ENCODE assay signal across 1 cellular context in the genomic region with DNA sequence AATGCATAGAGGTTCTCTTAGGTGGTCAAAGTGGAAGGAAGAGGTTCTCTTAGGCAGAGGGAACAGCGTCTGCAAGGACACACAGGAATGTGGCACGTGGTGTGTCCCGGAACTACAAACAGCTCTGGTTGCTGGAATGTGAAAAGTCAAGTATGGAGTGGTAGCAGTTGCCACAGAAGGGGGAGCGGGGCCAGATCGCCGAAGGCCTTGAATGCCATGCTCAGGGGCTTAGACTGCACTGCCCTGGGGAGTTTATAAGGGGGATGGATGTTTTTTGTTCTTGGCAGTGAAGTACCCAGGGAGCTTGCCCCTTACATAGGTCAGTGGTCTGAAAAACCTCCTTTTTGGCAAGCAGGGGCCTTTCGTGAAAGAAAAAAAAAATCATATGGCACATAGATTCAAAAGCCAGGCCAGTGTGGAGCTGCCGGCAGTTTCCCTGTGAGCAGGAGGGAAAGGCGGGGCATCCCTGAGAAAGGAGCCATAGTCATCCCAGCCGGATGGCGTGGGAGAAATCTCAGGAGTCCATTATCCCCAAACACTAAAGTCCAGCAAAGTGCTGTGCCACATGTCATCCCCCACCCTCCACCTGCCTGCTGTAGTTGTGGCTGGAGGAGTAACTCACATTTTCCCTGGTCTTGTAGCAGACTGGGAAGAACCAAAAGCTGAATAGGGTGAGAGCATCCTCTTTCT.
A peak's percentile ranks its signal among the peaks of the same experiment; 100 is the strongest.
TF ChIP-seq lines count a peak whose summit lies in the region.

No MANE protein-coding gene starts in this region.

TF ChIP-seq in HepG2, 621 proteins besides CTCF, POLR2A, EP300 and RAD21 (continued from another document and continues in another):
- TF ChIP-seq GZF1 (CRISPR knock-in tag; IDR thresholded peaks at IDR 0.05) (peak; percentile 74), BHLHE40 (IDR thresholded peaks at IDR 0.05; ENCODE audit: low read length) (peak; percentile 83), SNRNP70 (IDR thresholded peaks at IDR 0.05; ENCODE audit: low read depth, low read length) (no peak), ZNF253 (CRISPR knock-in tag; IDR thresholded peaks at IDR 0.05; ENCODE audit: borderline replicate concordance) (no peak), ESRRA (CRISPR knock-in tag; IDR thresholded peaks at IDR 0.05; ENCODE audit: low read depth) (no peak), ZBTB20 (CRISPR knock-in tag; IDR thresholded peaks at IDR 0.05; ENCODE audit: borderline replicate concordance, low read depth) (0 out of 2 replicates have a peak, but pooled peaks have one; percentile 2), NFE2L2 (IDR thresholded peaks at IDR 0.05; ENCODE audit: low read length) (no peak), JUND (CRISPR knock-in tag; IDR thresholded peaks at IDR 0.05) (no peak), CCDC6 (CRISPR knock-in tag; IDR thresholded peaks at IDR 0.05) (peak; percentile 55; the same call in 1 of the 2 replicates), ZNF207 (IDR thresholded peaks at IDR 0.05; ENCODE audit: borderline replicate concordance) (no peak), TGIF2 (CRISPR knock-in tag; IDR thresholded peaks at IDR 0.05) (peak; percentile 67; the same call in 1 of the 2 replicates), GATAD2A (CRISPR knock-in tag; IDR thresholded peaks at IDR 0.05) (peak; percentile 41; the same call in 1 of the 2 replicates), PRMT3 (CRISPR knock-in tag; IDR thresholded peaks at IDR 0.05; ENCODE audit: borderline replicate concordance, low read depth) (0 out of 2 replicates have a peak, but pooled peaks have one; percentile 76), FOXO4 (CRISPR knock-in tag; conservative IDR thresholded peaks at IDR 0.05) (0 out of 2 replicates have a peak, but pooled peaks have one; percentile 30), NFATC3 (CRISPR knock-in tag; IDR thresholded peaks at IDR 0.05) (no peak), ZNF441 (CRISPR knock-in tag; IDR thresholded peaks at IDR 0.05; ENCODE audit: borderline replicate concordance) (peak; percentile 53; the same call in 1 of the 2 replicates), HOXA7 (CRISPR knock-in tag; IDR thresholded peaks at IDR 0.05) (no peak), TFE3 (CRISPR knock-in tag; IDR thresholded peaks at IDR 0.05) (peak; percentile 91), ZNF292 (CRISPR knock-in tag; IDR thresholded peaks at IDR 0.05; ENCODE audit: borderline replicate concordance, low read depth) (peak; percentile 60), ZNF841 (CRISPR knock-in tag; IDR thresholded peaks at IDR 0.05; ENCODE audit: borderline replicate concordance) (no peak), CBFB (CRISPR knock-in tag; IDR thresholded peaks at IDR 0.05) (no peak), HMG20B (CRISPR knock-in tag; conservative IDR thresholded peaks at IDR 0.05) (no peak), MYC (CRISPR knock-in tag; IDR thresholded peaks at IDR 0.05; ENCODE audit: borderline replicate concordance) (peak; percentile 53), GFI1 (CRISPR knock-in tag; IDR thresholded peaks at IDR 0.05; ENCODE audit: borderline replicate concordance) (peak; percentile 82), ZMYM3 (CRISPR knock-in tag; IDR thresholded peaks at IDR 0.05) (peak; percentile 76), TEAD2 (CRISPR knock-in tag; IDR thresholded peaks at IDR 0.05) (peak; percentile 36; the same call in 1 of the 2 replicates), SAP130 (CRISPR knock-in tag; IDR thresholded peaks at IDR 0.05; ENCODE audit: low read depth) (peak; percentile 80), ZFP1 (CRISPR knock-in tag; IDR thresholded peaks at IDR 0.05) (0 out of 2 replicates have a peak, but pooled peaks have one; percentile 10), HDAC1 (CRISPR knock-in tag; IDR thresholded peaks at IDR 0.05) (peak; percentile 70), YEATS2 (CRISPR knock-in tag; IDR thresholded peaks at IDR 0.05; ENCODE audit: borderline replicate concordance) (peak; percentile 12; the same call in 1 of the 2 replicates), TEAD3 (CRISPR knock-in tag; optimal IDR thresholded peaks at IDR 0.05; ENCODE audit: borderline replicate concordance) (peak; percentile 96), KLF15 (CRISPR knock-in tag; IDR thresholded peaks at IDR 0.05; ENCODE audit: borderline replicate concordance) (no peak), ZFP37 (CRISPR knock-in tag; IDR thresholded peaks at IDR 0.05; ENCODE audit: borderline replicate concordance) (0 out of 2 replicates have a peak, but pooled peaks have one; percentile 13), FOXA1 (IDR thresholded peaks at IDR 0.05) (no peak), FOXA1 (CRISPR knock-in tag; IDR thresholded peaks at IDR 0.05) (peak; percentile 14; the same call in 1 of the 2 replicates), SETDB1 (CRISPR knock-in tag; IDR thresholded peaks at IDR 0.05; ENCODE audit: borderline replicate concordance) (peak; percentile 57; the same call in 1 of the 2 replicates), ZNF598 (CRISPR knock-in tag; IDR thresholded peaks at IDR 0.05; ENCODE audit: borderline replicate concordance) (0 out of 2 replicates have a peak, but pooled peaks have one; percentile 45), ZMYM2 (CRISPR knock-in tag; IDR thresholded peaks at IDR 0.05) (peak; percentile 31; the same call in 1 of the 2 replicates), ZGPAT (CRISPR knock-in tag; IDR thresholded peaks at IDR 0.05) (0 out of 2 replicates have a peak, but pooled peaks have one; percentile 47), ZFP36 (IDR thresholded peaks at IDR 0.05; ENCODE audit: borderline replicate concordance, low read depth, low read length, partially characterized antibody) (no peak), ELF1 (CRISPR knock-in tag; IDR thresholded peaks at IDR 0.05) (peak; percentile 58; the same call in 1 of the 2 replicates), ZC3H4 (CRISPR knock-in tag; IDR thresholded peaks at IDR 0.05; ENCODE audit: borderline replicate concordance) (peak; percentile 30; the same call in 1 of the 2 replicates)
- TF ChIP-seq, protein P1, sequence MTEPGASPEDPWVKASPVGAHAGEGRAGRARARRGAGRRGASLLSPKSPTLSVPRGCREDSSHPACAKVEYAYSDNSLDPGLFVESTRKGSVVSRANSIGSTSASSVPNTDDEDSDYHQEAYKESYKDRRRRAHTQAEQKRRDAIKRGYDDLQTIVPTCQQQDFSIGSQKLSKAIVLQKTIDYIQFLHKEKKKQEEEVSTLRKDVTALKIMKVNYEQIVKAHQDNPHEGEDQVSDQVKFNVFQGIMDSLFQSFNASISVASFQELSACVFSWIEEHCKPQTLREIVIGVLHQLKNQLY (CRISPR knock-in tag; IDR thresholded peaks at IDR 0.05), result peak; percentile 21; the same call in 1 of the 2 replicates
- TF ChIP-seq, protein P2, sequence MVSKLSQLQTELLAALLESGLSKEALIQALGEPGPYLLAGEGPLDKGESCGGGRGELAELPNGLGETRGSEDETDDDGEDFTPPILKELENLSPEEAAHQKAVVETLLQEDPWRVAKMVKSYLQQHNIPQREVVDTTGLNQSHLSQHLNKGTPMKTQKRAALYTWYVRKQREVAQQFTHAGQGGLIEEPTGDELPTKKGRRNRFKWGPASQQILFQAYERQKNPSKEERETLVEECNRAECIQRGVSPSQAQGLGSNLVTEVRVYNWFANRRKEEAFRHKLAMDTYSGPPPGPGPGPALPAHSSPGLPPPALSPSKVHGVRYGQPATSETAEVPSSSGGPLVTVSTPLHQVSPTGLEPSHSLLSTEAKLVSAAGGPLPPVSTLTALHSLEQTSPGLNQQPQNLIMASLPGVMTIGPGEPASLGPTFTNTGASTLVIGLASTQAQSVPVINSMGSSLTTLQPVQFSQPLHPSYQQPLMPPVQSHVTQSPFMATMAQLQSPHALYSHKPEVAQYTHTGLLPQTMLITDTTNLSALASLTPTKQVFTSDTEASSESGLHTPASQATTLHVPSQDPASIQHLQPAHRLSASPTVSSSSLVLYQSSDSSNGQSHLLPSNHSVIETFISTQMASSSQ (IDR thresholded peaks at IDR 0.05; ENCODE audit: low read depth), result no peak
- TF ChIP-seq, protein P2 (CRISPR knock-in tag; IDR thresholded peaks at IDR 0.05; ENCODE audit: borderline replicate concordance), result no peak
- TF ChIP-seq, protein P3, sequence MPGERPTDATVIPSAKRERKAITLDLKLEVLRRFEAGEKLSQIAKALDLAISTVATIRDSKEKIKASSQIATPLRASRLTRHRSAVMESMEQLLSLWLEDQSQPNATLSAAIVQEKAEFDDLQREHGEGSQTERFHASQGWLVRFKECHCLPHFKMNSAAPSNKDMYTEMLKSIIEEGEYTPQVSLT (CRISPR knock-in tag; IDR thresholded peaks at IDR 0.05; ENCODE audit: borderline replicate concordance, low read depth), result 0 out of 2 replicates have a peak, but pooled peaks have one; percentile 44
- TF ChIP-seq, protein P4, sequence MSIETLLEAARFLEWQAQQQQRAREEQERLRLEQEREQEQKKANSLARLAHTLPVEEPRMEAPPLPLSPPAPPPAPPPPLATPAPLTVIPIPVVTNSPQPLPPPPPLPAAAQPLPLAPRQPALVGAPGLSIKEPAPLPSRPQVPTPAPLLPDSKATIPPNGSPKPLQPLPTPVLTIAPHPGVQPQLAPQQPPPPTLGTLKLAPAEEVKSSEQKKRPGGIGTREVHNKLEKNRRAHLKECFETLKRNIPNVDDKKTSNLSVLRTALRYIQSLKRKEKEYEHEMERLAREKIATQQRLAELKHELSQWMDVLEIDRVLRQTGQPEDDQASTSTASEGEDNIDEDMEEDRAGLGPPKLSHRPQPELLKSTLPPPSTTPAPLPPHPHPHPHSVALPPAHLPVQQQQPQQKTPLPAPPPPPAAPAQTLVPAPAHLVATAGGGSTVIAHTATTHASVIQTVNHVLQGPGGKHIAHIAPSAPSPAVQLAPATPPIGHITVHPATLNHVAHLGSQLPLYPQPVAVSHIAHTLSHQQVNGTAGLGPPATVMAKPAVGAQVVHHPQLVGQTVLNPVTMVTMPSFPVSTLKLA (IDR thresholded peaks at IDR 0.05), result peak; percentile 62
- TF ChIP-seq, protein P5, sequence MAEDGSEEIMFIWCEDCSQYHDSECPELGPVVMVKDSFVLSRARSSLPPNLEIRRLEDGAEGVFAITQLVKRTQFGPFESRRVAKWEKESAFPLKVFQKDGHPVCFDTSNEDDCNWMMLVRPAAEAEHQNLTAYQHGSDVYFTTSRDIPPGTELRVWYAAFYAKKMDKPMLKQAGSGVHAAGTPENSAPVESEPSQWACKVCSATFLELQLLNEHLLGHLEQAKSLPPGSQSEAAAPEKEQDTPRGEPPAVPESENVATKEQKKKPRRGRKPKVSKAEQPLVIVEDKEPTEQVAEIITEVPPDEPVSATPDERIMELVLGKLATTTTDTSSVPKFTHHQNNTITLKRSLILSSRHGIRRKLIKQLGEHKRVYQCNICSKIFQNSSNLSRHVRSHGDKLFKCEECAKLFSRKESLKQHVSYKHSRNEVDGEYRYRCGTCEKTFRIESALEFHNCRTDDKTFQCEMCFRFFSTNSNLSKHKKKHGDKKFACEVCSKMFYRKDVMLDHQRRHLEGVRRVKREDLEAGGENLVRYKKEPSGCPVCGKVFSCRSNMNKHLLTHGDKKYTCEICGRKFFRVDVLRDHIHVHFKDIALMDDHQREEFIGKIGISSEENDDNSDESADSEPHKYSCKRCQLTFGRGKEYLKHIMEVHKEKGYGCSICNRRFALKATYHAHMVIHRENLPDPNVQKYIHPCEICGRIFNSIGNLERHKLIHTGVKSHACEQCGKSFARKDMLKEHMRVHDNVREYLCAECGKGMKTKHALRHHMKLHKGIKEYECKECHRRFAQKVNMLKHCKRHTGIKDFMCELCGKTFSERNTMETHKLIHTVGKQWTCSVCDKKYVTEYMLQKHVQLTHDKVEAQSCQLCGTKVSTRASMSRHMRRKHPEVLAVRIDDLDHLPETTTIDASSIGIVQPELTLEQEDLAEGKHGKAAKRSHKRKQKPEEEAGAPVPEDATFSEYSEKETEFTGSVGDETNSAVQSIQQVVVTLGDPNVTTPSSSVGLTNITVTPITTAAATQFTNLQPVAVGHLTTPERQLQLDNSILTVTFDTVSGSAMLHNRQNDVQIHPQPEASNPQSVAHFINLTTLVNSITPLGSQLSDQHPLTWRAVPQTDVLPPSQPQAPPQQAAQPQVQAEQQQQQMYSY (CRISPR knock-in tag; IDR thresholded peaks at IDR 0.05), result no peak
